Comparison of ENCODE assay signal across 23 cellular contexts in genomic region chr3:76134166-76134565, GRCh38.
A peak's percentile ranks its signal among the peaks of the same experiment; 100 is the strongest.
DNase-seq lines count a peak whose midpoint lies in the region; ATAC-seq and TF ChIP-seq lines count a peak whose summit lies in the region.
"Had no signal": no experiment of that assay in that cellular context is flagged by ENCODE, and none has a peak within 500 bp of the region (broad histone marks: within the 10 kb centered on the region; RNA-seq: fewer than 3 reads in every experiment).

No MANE protein-coding gene starts in this region.

- no peak for TF ChIP-seq CTCF in fibroblast of villous mesenchyme (IDR thresholded peaks at IDR 0.05; ENCODE audit: insufficient read depth, low read depth, low read length)

- H3K4me3 ChIP-seq in fibroblast of villous mesenchyme (ENCODE audit: low read depth, low read length) = no peak overlapping the region
- H3K4me3 ChIP-seq: adrenal gland, left lung, skin epidermis, upper lobe of right lung had no signal

- DNase-seq in AG08395 (ENCODE audit: low spot score) = peak; percentile 7
- DNase-seq in HT1080 (ENCODE audit: low read depth) = peak; percentile 52
- DNase-seq in T1000 (lab: John Stamatoyannopoulos, UW) = peak; percentile 36
- peak; percentile 25 for DNase-seq in fibroblast of villous mesenchyme (ENCODE audit: low read depth)
- no peak for DNase-seq in activated gamma-delta T cell treated with Interleukin-2 at 50 U/mL for 16 hours
- no peak for DNase-seq in cardiac septum (ENCODE audit: low spot score)
- no peak for DNase-seq in NCI-H2171 (lab: John Stamatoyannopoulos, UW)
- DNase-seq in Right ventricle myocardium inferior (ENCODE audit: missing footprints) = no peak
- DNase-seq: activated CD4-positive, alpha-beta T cell treated with anti-CD3 and anti-CD28 coated beads, Interleukin-2, amount 50 U/mL, for 4 hours; activated naive CD4-positive, alpha-beta T cell treated with anti-CD3 and anti-CD28 coated beads, Interleukin-2, amount 10 ng/mL, durations not matched to agents 7 days and 5 days; adrenal gland; AML-193; CD4-positive, CD25-positive, alpha-beta regulatory T cell; left lung; NCI-H146; NCI-H2107; NCI-H446; NCI-H748 treated with DMSO at 0.1 percent for 48 hours; retina; SK-N-SH; stimulated activated naive B cell treated with anti-CD40 and anti-IgM and Interleukin-4, amounts not matched to agents 10 μg/mL and 1 μg/mL and 100 μg/mL, for 72 hours; upper lobe of right lung had no signal

- ATAC-seq in Right ventricle myocardium inferior = no peak
- ATAC-seq: left lung; stimulated activated naive B cell treated with anti-CD40 and anti-IgM and Interleukin-4, amounts not matched to agents 10 μg/mL and 1 μg/mL and 100 μg/mL, for 72 hours; upper lobe of right lung had no signal

- intact Hi-C loops in cardiac septum (cut with DNase I) (no loop called here), Right ventricle myocardium inferior (cut with DNase I) (no loop called here)

Comparison
In these comparisons a context has a peak if more than half of its experiments do, and no peak if none do; other contexts are left out.
1. DNase-seq: peak in AG08395 (single experiment), HT1080 (single experiment), T1000 (single experiment) and fibroblast of villous mesenchyme (single experiment); none in activated gamma-delta T cell treated with Interleukin-2 at 50 U/mL for 16 hours (single experiment), cardiac septum (single experiment), NCI-H2171 (single experiment) and Right ventricle myocardium inferior (single experiment).